Comparison of ENCODE assay signal across 16 cellular contexts in the genomic region with DNA sequence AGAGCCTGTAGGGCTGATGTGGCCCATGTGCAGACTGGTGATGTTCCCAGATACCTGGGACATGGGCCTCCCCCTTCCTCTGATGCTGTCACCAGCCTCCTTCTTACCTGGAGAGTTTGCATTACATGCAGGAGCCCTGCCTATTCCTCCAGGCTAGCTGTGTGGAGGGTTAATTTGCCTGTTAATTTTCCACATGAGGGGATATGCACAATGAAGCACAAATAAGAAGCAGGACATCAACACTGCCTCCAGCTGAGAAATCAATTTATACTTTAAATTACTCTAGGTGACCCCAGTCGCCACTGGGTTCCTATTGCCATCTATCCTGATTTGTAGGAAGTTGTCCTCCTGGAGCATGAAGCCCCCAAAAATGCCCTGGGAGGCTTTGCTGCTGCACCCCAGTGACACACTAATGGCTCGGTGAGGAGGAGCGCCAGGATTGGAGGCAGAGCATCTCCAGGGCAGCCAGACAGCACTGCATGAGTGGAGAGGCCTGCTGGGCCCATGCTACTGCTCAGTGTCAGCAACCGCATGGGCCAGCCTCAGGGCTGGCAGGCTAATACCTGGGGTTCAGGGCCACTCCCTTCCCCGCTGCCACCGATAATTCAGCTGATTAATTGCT.
"Had no signal": no experiment of that assay in that cellular context is flagged by ENCODE, and none has a peak within 500 bp of the region (broad histone marks: within the 10 kb centered on the region; RNA-seq: fewer than 3 reads in every experiment).

No MANE protein-coding gene starts in this region.

- H3K4me3 ChIP-seq: dorsolateral prefrontal cortex, lung, smooth muscle cell, tibial artery, uterus had no signal

- H3K27ac Mint-ChIP-seq: activated naive CD8-positive, alpha-beta T cell treated with anti-CD3 and anti-CD28 coated beads for 36 hours had no signal

- H3K27me3 ChIP-seq: brain microvascular endothelial cell, dorsolateral prefrontal cortex, tibial artery, uterus had no signal

- DNase-seq: activated CD4-positive, alpha-beta T cell treated with anti-CD3 and anti-CD28 coated beads, Interleukin-2, amount 50 U/mL, for 1 hour; activated CD4-positive, CD25-positive, alpha-beta regulatory T cell; activated effector memory CD4-positive, alpha-beta T cell treated with anti-CD3 and anti-CD28 coated beads, Interleukin-2, amount 50 U/mL, for 16 hours; activated naive CD8-positive, alpha-beta T cell treated with anti-CD3 and anti-CD28 coated beads for 36 hours; activated T-cell treated with anti-CD3 and anti-CD28 coated beads, Interleukin-2, amount 50 U/mL, for 1 hour; brain microvascular endothelial cell; cerebellar nuclear complex; hypothalamus; naive B cell; posterior cingulate gyrus; right cardiac atrium; tibial artery; uterus had no signal

- H3K4me1 ChIP-seq: tibial artery, uterus had no signal

- ATAC-seq: right cardiac atrium had no signal

- H3K36me3 ChIP-seq: brain microvascular endothelial cell, tibial artery, uterus had no signal

- H3K9me3 ChIP-seq: tibial artery, uterus had no signal

- H3K27ac ChIP-seq: brain microvascular endothelial cell, dorsolateral prefrontal cortex, tibial artery, uterus had no signal

- H3K4me3 Mint-ChIP-seq: activated naive CD8-positive, alpha-beta T cell treated with anti-CD3 and anti-CD28 coated beads for 36 hours; naive B cell had no signal

- H3K4me1 Mint-ChIP-seq: activated naive CD8-positive, alpha-beta T cell treated with anti-CD3 and anti-CD28 coated beads for 36 hours; naive B cell had no signal

- H3K36me3 Mint-ChIP-seq: activated naive CD8-positive, alpha-beta T cell treated with anti-CD3 and anti-CD28 coated beads for 36 hours; naive B cell had no signal

- H3K9me3 Mint-ChIP-seq: activated naive CD8-positive, alpha-beta T cell treated with anti-CD3 and anti-CD28 coated beads for 36 hours had no signal
